In genomic region chr7:120089968-120090367, GRCh38 we compare ENCODE assay signal across 15 cellular contexts.
DNase-seq lines count a peak whose midpoint lies in the region; ATAC-seq, FAIRE-seq and TF ChIP-seq lines count a peak whose summit lies in the region.
"Had no signal": no experiment of that assay in that cellular context is flagged by ENCODE, and none has a peak within 500 bp of the region (broad histone marks: within the 10 kb centered on the region; RNA-seq: fewer than 3 reads in every experiment).

No MANE protein-coding gene starts in this region.

- H3K27ac ChIP-seq in HepG2 (ENCODE audit: extremely low read length, insufficient read depth, low read length) (no peak overlapping the region), right lobe of liver (no peak overlapping the region)
- no peak overlapping the region for H3K27ac ChIP-seq in CD8-positive, alpha-beta memory T cell (ENCODE audit: low read depth, low read length)
- H3K27ac ChIP-seq: BLaER1, skin epidermis had no signal

- in situ Hi-C loops in HepG2 (cut with HindIII; ENCODE audit: extremely low pct_ligation_motif_present, low pct_unique_long_range_greater_than_20kb): no loop called here

- TF ChIP-seq CTCF in HepG2 (CRISPR knock-in tag; IDR thresholded peaks at IDR 0.05) (peak; percentile 45), right lobe of liver (IDR thresholded peaks at IDR 0.05) (no peak), epithelial cell of proximal tubule (conservative IDR thresholded peaks at IDR 0.05; ENCODE audit: low read depth, low read length) (peak; percentile 48)

- peak; percentile 87 for ATAC-seq in HepG2
- no peak for ATAC-seq in right lobe of liver
- no peak for ATAC-seq in HG03196 (IDR thresholded peaks at IDR 0.05; ENCODE audit: unreplicated experiment)
- ATAC-seq: activated T-helper 17 cell treated with anti-CD3 and anti-CD28 coated beads, Interleukin-2, amount 50 U/mL, for 72 hours had no signal

- 5% methylated on average over 4 of the region's 4 CpGs for WGBS in HepG2 (ENCODE audit: low lambda C conversion rate)
- 44% methylated on average over 4 of the region's 4 CpGs for WGBS in right lobe of liver (ENCODE audit: insufficient coverage, low coverage, low lambda C conversion rate, missing lambda C conversion rate)

- H3K4me3 Mint-ChIP-seq in CD8-positive, alpha-beta memory T cell: no peak overlapping the region
- H3K4me3 Mint-ChIP-seq: activated T-helper 17 cell treated with anti-CD3 and anti-CD28 coated beads, Interleukin-2, amount 50 U/mL, for 72 hours had no signal

- H3K9me3 Mint-ChIP-seq in CD8-positive, alpha-beta memory T cell: peaks cover 4 to 17% (median 10%) of the 10 kb centered on the region in 5 donors

- H3K4me1 Mint-ChIP-seq in CD8-positive, alpha-beta memory T cell: no peaks in the 10 kb centered on the region
- H3K4me1 Mint-ChIP-seq: activated T-helper 17 cell treated with anti-CD3 and anti-CD28 coated beads, Interleukin-2, amount 50 U/mL, for 72 hours had no signal

- no peaks in the 10 kb centered on the region for H3K36me3 ChIP-seq in HepG2 (replicated peaks in 1 of 2; ENCODE audit: control insufficient read depth in 1 of 2, insufficient read depth in 2 of 2, low read length in 2 of 2)
- no peaks in the 10 kb centered on the region for H3K36me3 ChIP-seq in right lobe of liver
- H3K36me3 ChIP-seq in CD8-positive, alpha-beta memory T cell (ENCODE audit: insufficient read depth, low read length): no peaks in the 10 kb centered on the region
- H3K36me3 ChIP-seq: BLaER1 had no signal

- CTCF ChIA-PET in HepG2 (lab: Yijun Ruan, JAX; ENCODE audit: low intra/inter-chr PET ratio, low total read pairs): no interaction called here
- CTCF ChIA-PET in CD8-positive, alpha-beta memory T cell (lab: Charles Lee): no interaction called here

- no peak for TF ChIP-seq EP300 in HepG2 (IDR thresholded peaks at IDR 0.05; ENCODE audit: low read depth in 2 of 2, low read length in 2 of 2)
- no peak for TF ChIP-seq EP300 in HepG2 (CRISPR knock-in tag; IDR thresholded peaks at IDR 0.05; ENCODE audit: borderline replicate concordance)

- H3K27me3 Mint-ChIP-seq in CD8-positive, alpha-beta memory T cell: no peaks in the 10 kb centered on the region
- H3K27me3 Mint-ChIP-seq: activated T-helper 17 cell treated with anti-CD3 and anti-CD28 coated beads, Interleukin-2, amount 50 U/mL, for 72 hours had no signal

- no peak overlapping the region for H3K9ac ChIP-seq in HepG2 (ENCODE audit: insufficient read depth, low read depth, low read length)
- H3K9ac ChIP-seq: BLaER1 had no signal

- H3K79me2 ChIP-seq in HepG2 (ENCODE audit: insufficient read depth, low read length): no peaks in the 10 kb centered on the region

- H3K9me3 ChIP-seq in HepG2 (ENCODE audit: low read length): no peaks in the 10 kb centered on the region
- no peaks in the 10 kb centered on the region for H3K9me3 ChIP-seq in right lobe of liver
- H3K9me3 ChIP-seq in CD8-positive, alpha-beta memory T cell (ENCODE audit: low read length): no peaks in the 10 kb centered on the region
- H3K9me3 ChIP-seq: BLaER1 had no signal

- no peaks in the 10 kb centered on the region for H3K36me3 Mint-ChIP-seq in CD8-positive, alpha-beta memory T cell

- no peaks in the 10 kb centered on the region for H4K20me1 ChIP-seq in HepG2 (ENCODE audit: insufficient read depth, low read length)
- H4K20me1 ChIP-seq: BLaER1 had no signal

- POLR2A ChIA-PET in HepG2 (lab: Yijun Ruan, JAX): no interaction called here
- POLR2A ChIA-PET in CD8-positive, alpha-beta memory T cell (lab: Charles Lee): no interaction called here

- H3K4me3 ChIP-seq in HepG2 (replicated peaks in 1 of 3; ENCODE audit: insufficient read depth in 1 of 3, low read depth in 2 of 3, low read length in 3 of 3) (no peak overlapping the region), right lobe of liver (no peak overlapping the region), epithelial cell of proximal tubule (ENCODE audit: low read depth, low read length) (no peak overlapping the region)
- H3K4me3 ChIP-seq in CD8-positive, alpha-beta memory T cell (ENCODE audit: low read length): no peak overlapping the region
- H3K4me3 ChIP-seq: BLaER1, skin epidermis had no signal

- no peak for TF ChIP-seq RAD21 in HepG2 (CRISPR knock-in tag; IDR thresholded peaks at IDR 0.05)

- H3K27ac Mint-ChIP-seq in CD8-positive, alpha-beta memory T cell: no peak overlapping the region
- H3K27ac Mint-ChIP-seq: activated T-helper 17 cell treated with anti-CD3 and anti-CD28 coated beads, Interleukin-2, amount 50 U/mL, for 72 hours had no signal

- no peak for FAIRE-seq in HepG2 (lab: Jason Lieb, UNC)
- FAIRE-seq: GM12892 had no signal

- TF ChIP-seq POLR2A in HepG2 (IDR thresholded peaks at IDR 0.05; ENCODE audit: insufficient read depth in 1 of 2, low read depth in 2 of 2, low read length in 2 of 2): no peak
- no peak for TF ChIP-seq POLR2A in right lobe of liver (IDR thresholded peaks at IDR 0.05)

- H3K27me3 ChIP-seq in HepG2 (ENCODE audit: control insufficient read depth in 1 of 2, insufficient read depth in 2 of 2, low read length in 2 of 2) (no peaks in the 10 kb centered on the region), right lobe of liver (no peaks in the 10 kb centered on the region)
- no peaks in the 10 kb centered on the region for H3K27me3 ChIP-seq in CD8-positive, alpha-beta memory T cell (ENCODE audit: insufficient read depth, low read length, poor library complexity, severe bottlenecking)
- H3K27me3 ChIP-seq: BLaER1 had no signal

- H3K4me2 ChIP-seq in HepG2 (ENCODE audit: low read depth, low read length): no peak overlapping the region
- H3K4me2 ChIP-seq: BLaER1 had no signal

- no peak overlapping the region for H2AFZ ChIP-seq in HepG2 (ENCODE audit: low read length)

- DNase-seq in HepG2 (ENCODE audit: low spot score) (peak; percentile 9), right lobe of liver (no peak), NCI-H460 (ENCODE audit: extremely low read depth, low read depth) (peak; percentile 23), epithelial cell of proximal tubule (ENCODE audit: low read depth) (no peak)
- DNase-seq in CD8-positive, alpha-beta memory T cell: no peak
- no peak for DNase-seq in stimulated activated CD4-positive, alpha-beta T cell treated with anti-CD3 and anti-CD28 coated beads, Interleukin-1b, Interleukin-23, amount 100 ng/mL, for 48 hours
- DNase-seq in stimulated activated CD4-positive, alpha-beta T cell treated with anti-CD3 and anti-CD28 coated beads, Interleukin-15, amount 100 ng/mL, for 24 hours: no peak
- DNase-seq: cortex of kidney, hypothalamus, NCI-H2029 treated with DMSO at 0.1 percent for 48 hours had no signal

- BruUV-seq in HepG2 (replicated peaks; lab: Mats Ljungman, UMichigan): no TSS peak

- H3K4me1 ChIP-seq in HepG2 (ENCODE audit: insufficient read depth, low read length): no peaks in the 10 kb centered on the region
- no peaks in the 10 kb centered on the region for H3K4me1 ChIP-seq in right lobe of liver
- H3K4me1 ChIP-seq in CD8-positive, alpha-beta memory T cell (ENCODE audit: insufficient read depth, low read length): no peaks in the 10 kb centered on the region
- H3K4me1 ChIP-seq: BLaER1 had no signal

- intact Hi-C loops in HepG2 (cut with micrococcal nuclease; ENCODE audit: unreplicated experiment): loop anchor here (1.0 kb wide), 1 partner anchor 156 kb away; no protein-coding TSS in a partner anchor
- intact Hi-C loops in right lobe of liver (cut with DNase I): no loop called here

TF ChIP-seq in HepG2, 621 proteins besides CTCF, POLR2A, EP300 and RAD21:
- 0 out of 2 replicates have a peak, but pooled peaks have one; percentile 20 for TF ChIP-seq STAG1 (CRISPR knock-in tag; IDR thresholded peaks at IDR 0.05)
- TF ChIP-seq ZNF749 (CRISPR knock-in tag; IDR thresholded peaks at IDR 0.05; ENCODE audit: borderline replicate concordance): no peak

Comparison
In these comparisons a context has a peak if more than half of its experiments do, and no peak if none do; other contexts are left out.
1. DNase-seq: peak in HepG2 (single experiment) and NCI-H460 (single experiment); none in right lobe of liver (0 of 3), epithelial cell of proximal tubule (single experiment), CD8-positive, alpha-beta memory T cell (0 of 5), stimulated activated CD4-positive, alpha-beta T cell treated with anti-CD3 and anti-CD28 coated beads, Interleukin-1b, Interleukin-23, amount 100 ng/mL, for 48 hours (single experiment) and stimulated activated CD4-positive, alpha-beta T cell treated with anti-CD3 and anti-CD28 coated beads, Interleukin-15, amount 100 ng/mL, for 24 hours (single experiment).
2. CTCF ChIP-seq: peak in HepG2 (single experiment) and epithelial cell of proximal tubule (single experiment); none in right lobe of liver (0 of 4).